15 cellular contexts compared by ENCODE assay signal in the genomic region with DNA sequence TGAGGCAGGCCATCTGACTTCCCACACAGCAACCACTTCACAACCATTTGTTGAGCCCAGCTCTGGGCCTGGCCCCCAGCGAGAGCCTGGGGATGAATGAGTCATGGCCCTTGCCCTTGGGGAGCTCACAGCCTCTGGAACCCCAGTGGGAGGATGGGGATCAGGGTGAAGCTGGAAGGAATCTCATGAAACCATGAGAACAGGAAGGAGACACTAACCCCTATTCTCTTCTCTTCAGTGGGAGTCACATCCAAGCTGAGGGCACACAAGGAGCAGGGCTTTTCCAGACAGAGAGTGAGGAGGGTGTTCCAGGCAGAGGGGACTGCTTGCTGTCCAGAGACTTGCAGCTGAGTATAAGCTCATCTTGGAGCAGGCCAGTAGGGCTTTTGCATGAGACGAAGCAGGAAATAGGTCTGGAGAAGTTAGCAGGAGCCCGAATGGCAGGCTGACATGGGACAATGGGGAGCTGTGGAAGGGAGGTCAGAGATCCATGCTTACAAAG. TPM values are rescaled to one million over a fixed set of nuclear protein-coding genes. Genes with fewer than 3 reads are reported as not detected.
DNase-seq lines count a peak whose midpoint lies in the region; ATAC-seq and TF ChIP-seq lines count a peak whose summit lies in the region.
"Had no signal": no experiment of that assay in that cellular context is flagged by ENCODE, and none has a peak within 500 bp of the region (broad histone marks: within the 10 kb centered on the region; RNA-seq: fewer than 3 reads in every experiment).

No MANE protein-coding gene starts in this region.

- intact Hi-C loops in heart left ventricle (cut with DNase I) (loop anchor here in 1 of 10 donors (10.0 kb wide), 1 partner anchor 617 kb away; no protein-coding TSS in a partner anchor), cardiac septum (cut with DNase I) (loop anchor here (10.0 kb wide), 1 partner anchor 173 kb away; no protein-coding TSS in a partner anchor)

- DNase-seq in heart left ventricle: no peak
- DNase-seq in cardiac septum (ENCODE audit: low spot score): no peak
- DNase-seq in SJCRH30: peak; percentile 76 to 83
- peak; percentile 29 to 58 for DNase-seq in fibroblast of lung (ENCODE audit: low read depth in 2 of 2)
- no peak for DNase-seq in activated T-cell treated with anti-CD3 and anti-CD28 coated beads, Interleukin-2, amount 50 U/mL, for 24 hours
- DNase-seq in NCI-H2196 treated with DMSO at 0.1 percent for 48 hours (lab: John Stamatoyannopoulos, UW; ENCODE audit: unreplicated experiment): no peak
- DNase-seq: DMS53; immature natural killer cell; naive thymus-derived CD4-positive, alpha-beta T cell; NCI-H526; stimulated activated CD4-positive, alpha-beta T cell treated with anti-CD3 and anti-CD28 coated beads, Interleukin-12 subunit alpha, Interleukin-12 subunit beta, amount 100 ng/mL, for 4 hours; upper lobe of left lung had no signal

- no peak overlapping the region for H3K4me2 ChIP-seq in fibroblast of lung (ENCODE audit: extremely low read depth, insufficient read depth, low read length)

- no peak overlapping the region for H3K27ac Mint-ChIP-seq in activated T-cell treated with anti-CD3 and anti-CD28 coated beads, Interleukin-2, amount 50 U/mL, for 24 hours
- H3K27ac Mint-ChIP-seq: activated T-helper 17 cell treated with anti-CD3 and anti-CD28 coated beads, Interleukin-2, amount 50 U/mL, for 72 hours; immature natural killer cell; naive thymus-derived CD4-positive, alpha-beta T cell had no signal

- H3K4me3 ChIP-seq in heart left ventricle: no peak overlapping the region
- no peak overlapping the region for H3K4me3 ChIP-seq in SJCRH30
- no peak overlapping the region for H3K4me3 ChIP-seq in fibroblast of lung (replicated peaks in 1 of 4; ENCODE audit: control extremely low read depth in 1 of 4, insufficient read depth in 1 of 4, low read depth in 3 of 4, low read length in 4 of 4)
- H3K4me3 ChIP-seq in skeletal muscle tissue (ENCODE audit: low read length in 3 of 3): no peak overlapping the region
- H3K4me3 ChIP-seq: upper lobe of left lung had no signal

- peaks cover 7% of the 10 kb centered on the region for H3K4me1 Mint-ChIP-seq in activated T-cell treated with anti-CD3 and anti-CD28 coated beads, Interleukin-2, amount 50 U/mL, for 24 hours (ENCODE audit: low read depth)
- H3K4me1 Mint-ChIP-seq: activated T-helper 17 cell treated with anti-CD3 and anti-CD28 coated beads, Interleukin-2, amount 50 U/mL, for 72 hours had no signal

- H3K36me3 Mint-ChIP-seq in activated T-cell treated with anti-CD3 and anti-CD28 coated beads, Interleukin-2, amount 50 U/mL, for 24 hours (ENCODE audit: low read depth): no peaks in the 10 kb centered on the region
- H3K36me3 Mint-ChIP-seq: immature natural killer cell; naive thymus-derived CD4-positive, alpha-beta T cell had no signal

- H3K27ac ChIP-seq in heart left ventricle (peak overlapping the region in 10 of 12 donors; percentile 14 to 89 (median 62)), SJCRH30 (peak overlapping the region; percentile 90), fibroblast of lung (ENCODE audit: insufficient read depth, low read length) (no peak overlapping the region), skeletal muscle tissue (ENCODE audit: low read depth, low read length) (peak overlapping the region; percentile 48)

- ATAC-seq in heart left ventricle (peak in 2 of 4 donors; percentile 3 to 10), GM21825 (IDR thresholded peaks at IDR 0.05; ENCODE audit: unreplicated experiment) (no peak)
- ATAC-seq: activated T-helper 17 cell treated with anti-CD3 and anti-CD28 coated beads, Interleukin-2, amount 50 U/mL, for 72 hours; naive thymus-derived CD4-positive, alpha-beta T cell had no signal

- no peaks in the 10 kb centered on the region for H3K27me3 Mint-ChIP-seq in activated T-cell treated with anti-CD3 and anti-CD28 coated beads, Interleukin-2, amount 50 U/mL, for 24 hours
- H3K27me3 Mint-ChIP-seq: activated T-helper 17 cell treated with anti-CD3 and anti-CD28 coated beads, Interleukin-2, amount 50 U/mL, for 72 hours had no signal

- 46 to 59% (median 55%) methylated on average over 3 of the region's 3 CpGs for WGBS in heart left ventricle, 4 donors

- no peaks in the 10 kb centered on the region for H3K79me2 ChIP-seq in fibroblast of lung (ENCODE audit: control insufficient read depth, insufficient read depth, low read length)

- TF ChIP-seq CTCF in heart left ventricle (IDR thresholded peaks at IDR 0.05) (no peak), fibroblast of lung (conservative IDR thresholded peaks at IDR 0.05 in 1 of 2, IDR thresholded peaks at IDR 0.05 in 1 of 2; ENCODE audit: low read depth in 1 of 2, low read length in 2 of 2) (no peak)

- no peaks in the 10 kb centered on the region for H3K9me3 ChIP-seq in heart left ventricle
- H3K9me3 ChIP-seq in SJCRH30 (replicated peaks): no peaks in the 10 kb centered on the region
- no peaks in the 10 kb centered on the region for H3K9me3 ChIP-seq in fibroblast of lung (ENCODE audit: control insufficient read depth, insufficient read depth, low read depth, low read length)
- no peaks in the 10 kb centered on the region for H3K9me3 ChIP-seq in skeletal muscle tissue (ENCODE audit: control insufficient read depth in 3 of 3, low read length in 3 of 3)
- H3K9me3 ChIP-seq: upper lobe of left lung had no signal

- H3K27me3 ChIP-seq in heart left ventricle (no peaks in the 10 kb centered on the region), SJCRH30 (no peaks in the 10 kb centered on the region), fibroblast of lung (ENCODE audit: control insufficient read depth, insufficient read depth, low read length) (no peaks in the 10 kb centered on the region), skeletal muscle tissue (ENCODE audit: control insufficient read depth in 3 of 3, insufficient read depth in 3 of 3, low read length in 3 of 3) (no peaks in the 10 kb centered on the region)
- H3K27me3 ChIP-seq: upper lobe of left lung had no signal

- H3K36me3 ChIP-seq in heart left ventricle (no peaks in the 10 kb centered on the region), SJCRH30 (no peaks in the 10 kb centered on the region), fibroblast of lung (ENCODE audit: control insufficient read depth, insufficient read depth, low read length) (no peaks in the 10 kb centered on the region), skeletal muscle tissue (ENCODE audit: control insufficient read depth in 3 of 3, insufficient read depth in 3 of 3, low read length in 3 of 3) (peaks cover 11 to 27% (median 21%) of the 10 kb centered on the region in 3 donors)
- H3K36me3 ChIP-seq: upper lobe of left lung had no signal

- H3K4me1 ChIP-seq in heart left ventricle (peaks cover 0 to 90% (median 46%) of the 10 kb centered on the region in 12 donors), SJCRH30 (peaks cover 93% of the 10 kb centered on the region), fibroblast of lung (ENCODE audit: control insufficient read depth, extremely low read depth, insufficient read depth, low read length) (peaks cover 52% of the 10 kb centered on the region), skeletal muscle tissue (ENCODE audit: control insufficient read depth in 3 of 3, insufficient read depth in 3 of 3, low read length in 3 of 3) (peaks cover 47 to 70% (median 69%) of the 10 kb centered on the region in 3 donors)

- H4K20me1 ChIP-seq in fibroblast of lung (ENCODE audit: control insufficient read depth, extremely low read depth, insufficient read depth, low read length): no peaks in the 10 kb centered on the region

- no peak overlapping the region for H3K9ac ChIP-seq in fibroblast of lung (ENCODE audit: insufficient read depth, low read length)
- peak overlapping the region in 1 of 3 donors; percentile 19 for H3K9ac ChIP-seq in skeletal muscle tissue (ENCODE audit: low read depth in 1 of 3, low read length in 3 of 3)

- H2AFZ ChIP-seq in fibroblast of lung (ENCODE audit: low read length): no peak overlapping the region

- no peak for TF ChIP-seq POLR2A in heart left ventricle (IDR thresholded peaks at IDR 0.05)

- no peaks in the 10 kb centered on the region for H3K9me3 Mint-ChIP-seq in activated T-cell treated with anti-CD3 and anti-CD28 coated beads, Interleukin-2, amount 50 U/mL, for 24 hours
- H3K9me3 Mint-ChIP-seq: activated T-helper 17 cell treated with anti-CD3 and anti-CD28 coated beads, Interleukin-2, amount 50 U/mL, for 72 hours; naive thymus-derived CD4-positive, alpha-beta T cell had no signal

- no peak overlapping the region for H3K4me3 Mint-ChIP-seq in activated T-cell treated with anti-CD3 and anti-CD28 coated beads, Interleukin-2, amount 50 U/mL, for 24 hours
- H3K4me3 Mint-ChIP-seq: activated T-helper 17 cell treated with anti-CD3 and anti-CD28 coated beads, Interleukin-2, amount 50 U/mL, for 72 hours; naive thymus-derived CD4-positive, alpha-beta T cell had no signal

RNA-seq across cellular contexts. Expression of gene FOXS1, which starts 7.5 kb away (rescaled TPM):
- total RNA-seq in heart left ventricle: 1 to 10 TPM; 1.9 to 6.0 (median 3.7) TPM
- polyA plus RNA-seq in heart left ventricle: 1 to 10 TPM; 2.5 to 4.9 TPM
- 6.1 TPM for total RNA-seq in cardiac septum
- total RNA-seq in SJCRH30 (2014; rRNA removed; shearing (Covaris generic)): 55.5 and 69.0 TPM in 2 replicates
- under 0.01 TPM in 1 of 2 replicates, not detected in the other for total RNA-seq in fibroblast of lung
- not detected in 2 replicates for polyA plus RNA-seq in fibroblast of lung
- not detected in 2 replicates for polyA plus RNA-seq in fibroblast of lung (2012)
- not detected in 2 replicates for polyA minus RNA-seq in fibroblast of lung (ENCODE audit: low replicate concordance)
- total RNA-seq in skeletal muscle tissue: 3.1 TPM
- total RNA-seq: activated T-helper 17 cell treated with anti-CD3 and anti-CD28 coated beads, Interleukin-2, amount 50 U/mL, for 72 hours; naive thymus-derived CD4-positive, alpha-beta T cell had no signal
- polyA plus RNA-seq: immature natural killer cell; naive thymus-derived CD4-positive, alpha-beta T cell had no signal

RNA-seq across cellular contexts. Expression of gene MYLK2, which starts 18.8 kb away (rescaled TPM):
- total RNA-seq in heart left ventricle (under 1 TPM in 8 of 9 donors, not detected in 1; 0.10 to 0.76 (median 0.17) TPM), cardiac septum (0.11 TPM), fibroblast of lung (under 0.01 TPM in 1 of 2 replicates, not detected in the other), skeletal muscle tissue (21.9 TPM)
- polyA plus RNA-seq in heart left ventricle (under 1 TPM; 0.15 to 0.23 TPM), fibroblast of lung (0.03 TPM in 1 of 2 replicates, not detected in the other)
- 3.1 and 3.5 TPM in 2 replicates for total RNA-seq in SJCRH30 (2014; rRNA removed; shearing (Covaris generic))
- polyA plus RNA-seq in fibroblast of lung (2012): 0.17 TPM in 1 of 2 replicates, not detected in the other
- not detected in 2 replicates for polyA minus RNA-seq in fibroblast of lung (ENCODE audit: low replicate concordance)
- total RNA-seq: upper lobe of left lung had no signal
- polyA plus RNA-seq: immature natural killer cell; naive thymus-derived CD4-positive, alpha-beta T cell had no signal

RNA-seq across cellular contexts. Expression of gene DUSP15, which starts 32.4 kb away (rescaled TPM):
- total RNA-seq in heart left ventricle: 1 to 10 TPM; 1.0 to 7.4 (median 3.0) TPM
- 1 to 10 TPM in 1 of 2 donors, under 1 TPM in 1; 0.68 to 5.4 TPM for polyA plus RNA-seq in heart left ventricle
- total RNA-seq in cardiac septum: 3.4 TPM
- 2.5 and 2.9 TPM in 2 replicates for total RNA-seq in SJCRH30 (2014; rRNA removed; shearing (Covaris generic))
- not detected in 2 replicates for total RNA-seq in fibroblast of lung
- polyA plus RNA-seq in fibroblast of lung: 0.14 TPM in 1 of 2 replicates, not detected in the other
- not detected in 2 replicates for polyA plus RNA-seq in fibroblast of lung (2012)
- 1.9 TPM in 1 of 2 replicates, not detected in the other for polyA minus RNA-seq in fibroblast of lung (ENCODE audit: low replicate concordance)
- 2.1 TPM for total RNA-seq in skeletal muscle tissue
- total RNA-seq: activated T-helper 17 cell treated with anti-CD3 and anti-CD28 coated beads, Interleukin-2, amount 50 U/mL, for 72 hours; naive thymus-derived CD4-positive, alpha-beta T cell had no signal
- polyA plus RNA-seq: immature natural killer cell; naive thymus-derived CD4-positive, alpha-beta T cell had no signal

RNA-seq across cellular contexts. Expression of gene TTLL9, which starts 32.5 kb away (rescaled TPM):
- total RNA-seq in heart left ventricle (not detected), cardiac septum (not detected), fibroblast of lung (not detected in 2 replicates), skeletal muscle tissue (0.52 TPM)
- polyA plus RNA-seq in heart left ventricle (not detected), fibroblast of lung (0.05 TPM in 1 of 2 replicates, not detected in the other)
- 0.05 TPM in 1 of 2 replicates, not detected in the other for total RNA-seq in SJCRH30 (2014; rRNA removed; shearing (Covaris generic))
- not detected in 2 replicates for polyA plus RNA-seq in fibroblast of lung (2012)
- not detected in 2 replicates for polyA minus RNA-seq in fibroblast of lung (ENCODE audit: low replicate concordance)
- total RNA-seq: activated T-helper 17 cell treated with anti-CD3 and anti-CD28 coated beads, Interleukin-2, amount 50 U/mL, for 72 hours; naive thymus-derived CD4-positive, alpha-beta T cell had no signal
- polyA plus RNA-seq: naive thymus-derived CD4-positive, alpha-beta T cell had no signal

Comparison
In these comparisons a context has a peak if more than half of its experiments do, and no peak if none do; other contexts are left out.
1. DNase-seq: peak in SJCRH30 (2 of 2) and fibroblast of lung (2 of 2); none in heart left ventricle (0 of 5), cardiac septum (single experiment), activated T-cell treated with anti-CD3 and anti-CD28 coated beads, Interleukin-2, amount 50 U/mL, for 24 hours (single experiment) and NCI-H2196 treated with DMSO at 0.1 percent for 48 hours (single experiment).